Comparison of ENCODE assay signal across 8 cellular contexts in the genomic region with DNA sequence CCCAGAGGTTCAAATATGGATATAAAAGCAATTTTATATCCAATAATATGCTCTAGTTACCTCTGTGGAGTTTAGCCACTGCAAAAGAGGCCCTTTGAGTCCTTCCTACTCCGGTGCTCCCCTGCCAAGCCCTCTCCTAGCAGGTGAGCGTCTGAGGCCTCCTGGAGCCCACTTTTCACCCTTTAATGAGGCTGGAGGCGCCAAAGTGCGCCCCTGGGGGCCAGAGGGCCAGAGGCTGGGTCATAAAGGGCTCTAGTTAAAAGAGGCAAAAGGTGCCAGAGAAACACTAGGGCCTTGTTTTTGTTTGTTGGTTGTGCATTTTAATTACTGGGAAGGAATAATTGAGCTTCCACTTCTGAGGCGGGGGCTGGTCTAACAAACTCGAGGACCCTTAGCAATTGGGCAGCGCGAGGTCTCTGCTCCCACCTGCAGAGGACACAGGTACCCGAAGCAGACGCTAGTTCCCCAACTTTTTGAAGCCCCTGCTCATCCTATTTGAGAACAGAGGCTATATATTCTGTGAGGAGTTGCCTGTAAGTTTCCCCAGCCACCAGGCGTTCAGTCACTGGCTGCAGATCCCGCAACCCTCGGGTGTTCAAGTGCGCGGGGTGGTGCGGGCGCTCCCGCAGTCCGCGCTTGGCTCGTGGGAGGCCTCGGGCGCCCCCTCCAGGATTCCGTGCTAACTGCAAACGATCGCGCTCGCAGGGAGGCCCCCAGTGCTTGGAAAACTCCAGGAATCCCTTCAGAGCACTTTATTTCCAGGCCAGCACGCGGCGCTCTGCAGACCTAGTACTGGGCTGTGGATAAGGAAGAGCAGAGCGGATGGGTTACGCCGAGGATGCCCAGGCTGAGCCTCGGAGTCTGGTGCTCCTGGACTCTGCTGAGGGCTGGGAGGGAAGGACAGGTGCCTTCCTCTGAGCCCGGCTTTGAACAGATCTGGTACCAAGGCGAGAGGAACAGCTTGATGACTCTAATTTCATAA. TPM values are rescaled to one million over a fixed set of nuclear protein-coding genes. Genes with fewer than 3 reads are reported as not detected.
A peak's percentile ranks its signal among the peaks of the same experiment; 100 is the strongest.
DNase-seq lines count a peak whose midpoint lies in the region; ATAC-seq lines count a peak whose summit lies in the region.

No MANE protein-coding gene starts in this region.

- no peak overlapping the region for H3K4me3 ChIP-seq in right cardiac atrium (ENCODE audit: low read length)

- WGBS in right cardiac atrium = 13% methylated on average over 37 of the region's 37 CpGs

- ATAC-seq in GM19372 (IDR thresholded peaks at IDR 0.05; ENCODE audit: low read depth, unreplicated experiment) (peak; percentile 87), HG03354 (IDR thresholded peaks at IDR 0.05; ENCODE audit: poor library complexity, severe bottlenecking, unreplicated experiment) (peak; percentile 93), right cardiac atrium (peak; percentile 84 to 97)

- intact Hi-C loops in right cardiac atrium (cut with DNase I) = loop anchor here in 1 of 4 donors (5.0 kb wide), 1 partner anchor 108 kb away; no protein-coding TSS in a partner anchor

- H3K4me1 ChIP-seq in right cardiac atrium (ENCODE audit: control insufficient read depth, insufficient read depth, low read length) = no peaks in the 10 kb centered on the region

- H3K9me3 ChIP-seq in right cardiac atrium (ENCODE audit: control insufficient read depth, low read length) = no peaks in the 10 kb centered on the region

- H3K27me3 ChIP-seq in right cardiac atrium (ENCODE audit: control insufficient read depth, insufficient read depth) = no peaks in the 10 kb centered on the region

- no peak overlapping the region for H3K27ac ChIP-seq in right cardiac atrium (ENCODE audit: low read length)

- DNase-seq in D341Med (ENCODE audit: low spot score) (peak; percentile 90), NOMO-1 (lab: John Stamatoyannopoulos, UW; ENCODE audit: unreplicated experiment in 2 of 2) (peak; percentile 15 to 23), amygdala (lab: John Stamatoyannopoulos, UW) (peak in 53 of 56 donors; percentile 5 to 82 (median 48)), right cardiac atrium (peak; percentile 65 to 89 (median 87)), renal cortical epithelial cell (ENCODE audit: low read depth) (peak; percentile 76), cerebellar nuclear complex (lab: John Stamatoyannopoulos, UW) (no peak)

RNA-seq across cellular contexts. Expression of gene MSGN1, which starts 14.1 kb away (rescaled TPM):
- total RNA-seq in right cardiac atrium = not detected
- polyA plus RNA-seq in right cardiac atrium = not detected
- total RNA-seq in renal cortical epithelial cell = not detected in 2 replicates

RNA-seq across cellular contexts. Expression of gene KCNS3, which starts 48.1 kb away (rescaled TPM):
- total RNA-seq in right cardiac atrium (1 to 10 TPM; 3.0 to 4.3 (median 3.5) TPM), renal cortical epithelial cell (45.1 and 70.9 TPM in 2 replicates)
- polyA plus RNA-seq in right cardiac atrium = 1.3 TPM

Comparison
In these comparisons a context has a peak if more than half of its experiments do, and no peak if none do; other contexts are left out.
1. DNase-seq: peak in D341Med (single experiment), NOMO-1 (2 of 2), amygdala (53 of 56), right cardiac atrium (3 of 3) and renal cortical epithelial cell (single experiment); none in cerebellar nuclear complex (0 of 2).
2. Peak in every context shown above with its lines, with median percentiles within 50 percentile points of each other: ATAC-seq.